Comparison of ENCODE assay signal across 24 cellular contexts in the genomic region with DNA sequence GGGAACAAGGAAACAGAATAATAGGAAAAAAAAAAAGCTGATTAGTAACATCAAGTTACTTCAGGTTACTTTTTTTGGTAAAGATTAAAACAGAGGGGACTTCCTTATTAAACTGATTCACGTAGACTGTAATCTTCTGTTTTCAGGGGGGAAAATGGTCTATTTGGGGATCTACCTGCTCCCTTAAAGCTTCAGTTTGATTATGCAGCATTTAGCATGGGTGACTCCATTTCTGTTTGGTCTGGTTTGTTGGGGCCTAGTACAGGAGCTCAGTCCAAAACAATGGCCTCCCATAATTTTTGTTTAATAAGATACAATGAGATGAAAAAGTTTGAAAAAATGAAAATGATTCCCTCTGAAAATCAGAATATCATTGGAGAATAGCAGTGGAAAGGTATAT.
DNase-seq lines count a peak whose midpoint lies in the region; ATAC-seq, FAIRE-seq and TF ChIP-seq lines count a peak whose summit lies in the region.
"Had no signal": no experiment of that assay in that cellular context is flagged by ENCODE, and none has a peak within 500 bp of the region (broad histone marks: within the 10 kb centered on the region; RNA-seq: fewer than 3 reads in every experiment).

No MANE protein-coding gene starts in this region.

- no peak overlapping the region for H3K9ac ChIP-seq in BLaER1 treated with 17β-estradiol and CSF1 and Interleukin-3, amounts not matched to agents 10 nM and 100 nM
- no peak overlapping the region for H3K9ac ChIP-seq in Loucy (ENCODE audit: low read depth, low read length, poor library complexity, severe bottlenecking)
- H3K9ac ChIP-seq: GM23248 had no signal

- peaks cover 0 to 40% (median 10%) of the 10 kb centered on the region in 11 experiments; a peak in 8 of 22 replicates for H3K36me3 ChIP-seq in BLaER1 treated with 17β-estradiol and CSF1 and Interleukin-3, amounts not matched to agents 10 nM and 100 nM
- H3K36me3 ChIP-seq in Loucy (ENCODE audit: insufficient read depth, low read length) (no peaks in the 10 kb centered on the region), neutrophil (no peaks in the 10 kb centered on the region)
- H3K36me3 ChIP-seq: BE2C had no signal

- no peaks in the 10 kb centered on the region for H3K27me3 ChIP-seq in BLaER1 treated with 17β-estradiol and CSF1 and Interleukin-3, amounts not matched to agents 10 nM and 100 nM
- H3K27me3 ChIP-seq in Loucy (ENCODE audit: insufficient read depth, low read length, poor library complexity, severe bottlenecking) (no peaks in the 10 kb centered on the region), neutrophil (no peaks in the 10 kb centered on the region)

- H3K9me3 ChIP-seq in BLaER1 treated with 17β-estradiol and CSF1 and Interleukin-3, amounts not matched to agents 10 nM and 100 nM (replicated peaks in 1 of 11): peaks cover 4 to 48% (median 34%) of the 10 kb centered on the region in 11 experiments; a peak in 18 of 22 replicates
- H3K9me3 ChIP-seq in Loucy (ENCODE audit: insufficient read depth, low read depth, low read length) (no peaks in the 10 kb centered on the region), neutrophil (no peaks in the 10 kb centered on the region)
- H3K9me3 ChIP-seq: A549, BE2C, Caco-2 had no signal

- no peaks in the 10 kb centered on the region for H3F3A ChIP-seq in Loucy (ENCODE audit: low read depth)

- H3K9me2 ChIP-seq in Loucy (replicated peaks; ENCODE audit: low read depth, low read length): no peaks in the 10 kb centered on the region

- peak; percentile 14 for FAIRE-seq in GM19239 (lab: Jason Lieb, UNC)
- FAIRE-seq: A549, D721Med had no signal

- no peak overlapping the region for H3K4me3 ChIP-seq in BLaER1 treated with 17β-estradiol and CSF1 and Interleukin-3, amounts not matched to agents 10 nM and 100 nM
- H3K4me3 ChIP-seq in Loucy (ENCODE audit: low read length, poor library complexity, severe bottlenecking) (no peak overlapping the region), neutrophil (ENCODE audit: low read depth in 1 of 2, low read length in 1 of 2) (no peak overlapping the region)
- H3K4me3 ChIP-seq: A549, GM23248 had no signal

- no peak overlapping the region for H2AFZ ChIP-seq in Loucy (ENCODE audit: low read length)
- H2AFZ ChIP-seq: GM23248 had no signal

- DNase-seq in GM19239 (ENCODE audit: insufficient read length, low spot score) (no peak), SIG-M5 treated with dmso at 0.1 percent for 504 hours (lab: John Stamatoyannopoulos, UW; ENCODE audit: unreplicated experiment) (no peak), cortex of kidney (lab: John Stamatoyannopoulos, UW) (no peak)
- DNase-seq: 8988T; ACHN; AML-193; BE2C; Caco-2; CD4-positive, CD25-positive, alpha-beta regulatory T cell; CD8-positive, alpha-beta T cell; DMS 273 treated with DMSO at 0.1 percent for 48 hours; DMS79; EL; GDM1; GM23248; H9 had no signal

- no peak for ATAC-seq in HG03039 (IDR thresholded peaks at IDR 0.05; ENCODE audit: unreplicated experiment)
- ATAC-seq: A549; CD8-positive, alpha-beta T cell; HCT116 had no signal

- H3K4me2 ChIP-seq in BLaER1 treated with 17β-estradiol and CSF1 and Interleukin-3, amounts not matched to agents 10 nM and 100 nM: peak overlapping the region in 10 of 11 experiments; percentile 7 to 52 (median 18); a peak in 8 of 22 replicates
- peak overlapping the region; percentile 40 for H3K4me2 ChIP-seq in Loucy (ENCODE audit: low read depth, low read length, poor library complexity, severe bottlenecking)
- H3K4me2 ChIP-seq: A549 had no signal

- no peak overlapping the region for H3K27ac ChIP-seq in BLaER1 treated with 17β-estradiol and CSF1 and Interleukin-3, amounts not matched to agents 10 nM and 100 nM
- H3K27ac ChIP-seq in neutrophil: peak overlapping the region; percentile 29
- H3K27ac ChIP-seq: A549, C4-2B, GM23248 had no signal

- peaks cover 10 to 33% (median 16%) of the 10 kb centered on the region in 10 experiments; a peak in 17 of 20 replicates for H3K4me1 ChIP-seq in BLaER1 treated with 17β-estradiol and CSF1 and Interleukin-3, amounts not matched to agents 10 nM and 100 nM
- H3K4me1 ChIP-seq in Loucy (ENCODE audit: insufficient read depth, low read length, poor library complexity, severe bottlenecking) (peaks cover 54% of the 10 kb centered on the region), neutrophil (ENCODE audit: control insufficient read depth in 1 of 2, insufficient read depth in 1 of 2, low read depth in 1 of 2, low read length in 1 of 2) (peaks cover 25 to 30% of the 10 kb centered on the region in 2 experiments)
- H3K4me1 ChIP-seq: BE2C, Caco-2 had no signal

- H4K20me1 ChIP-seq in BLaER1 treated with 17β-estradiol and CSF1 and Interleukin-3, amounts not matched to agents 10 nM and 100 nM: peaks cover 0 to 27% (median 0%) of the 10 kb centered on the region in 11 experiments; a peak in 3 of 22 replicates
- peaks cover 11% of the 10 kb centered on the region for H4K20me1 ChIP-seq in Loucy (ENCODE audit: insufficient read depth, low read length, poor library complexity, severe bottlenecking)

- H3K79me2 ChIP-seq in Loucy (ENCODE audit: insufficient read depth, low read length): peaks cover 98% of the 10 kb centered on the region

- TF ChIP-seq CTCF in Loucy (conservative IDR thresholded peaks at IDR 0.05; ENCODE audit: low read length) (no peak), neutrophil (IDR thresholded peaks at IDR 0.05) (no peak)
